Comparison of ENCODE assay signal across 8 cellular contexts in the genomic region with DNA sequence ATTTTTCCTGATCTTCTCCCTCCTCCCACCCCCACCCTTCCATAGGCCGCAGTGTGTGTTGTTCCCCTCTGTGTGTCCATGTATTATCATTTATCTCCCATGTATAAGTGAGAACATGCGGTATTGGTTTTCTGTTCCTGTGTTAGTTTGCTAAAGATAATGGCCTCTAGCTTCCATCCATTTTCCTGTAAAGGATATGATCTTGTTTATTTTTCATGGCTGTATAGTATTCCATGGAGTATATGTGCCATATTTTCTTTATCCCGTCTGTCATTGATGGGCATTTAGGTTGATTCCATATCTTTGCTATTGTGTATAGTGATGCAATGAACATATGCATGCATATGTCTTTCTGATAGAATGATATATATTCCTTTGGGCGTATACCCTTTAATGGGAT.
"Had no signal": no experiment of that assay in that cellular context is flagged by ENCODE, and none has a peak within 500 bp of the region (broad histone marks: within the 10 kb centered on the region; RNA-seq: fewer than 3 reads in every experiment).

No MANE protein-coding gene starts in this region.

- ATAC-seq: GM12878 had no signal

- H3K4me3 ChIP-seq: GM12878 had no signal

- FAIRE-seq: G401.6, GM12878, GM12891, GM12892, GM18507, GM19239 had no signal

- DNase-seq: GDM1, GF-D8 had no signal
